ENCODE assay signal across 9 cellular contexts in genomic region chr3:83523470-83524073, GRCh38.
A peak's percentile ranks its signal among the peaks of the same experiment; 100 is the strongest.
DNase-seq lines count a peak whose midpoint lies in the region; ATAC-seq and TF ChIP-seq lines count a peak whose summit lies in the region.
"Had no signal": no experiment of that assay in that cellular context is flagged by ENCODE, and none has a peak within 500 bp of the region (broad histone marks: within the 10 kb centered on the region; RNA-seq: fewer than 3 reads in every experiment).

No MANE protein-coding gene starts in this region.

- CTCF ChIA-PET in WTC11 (lab: Charles Lee) = no interaction called here

- DNase-seq in activated naive CD8-positive, alpha-beta T cell treated with anti-CD3 and anti-CD28 coated beads for 36 hours = peak; percentile 1
- no peak for DNase-seq in activated naive CD8-positive, alpha-beta T cell treated with anti-CD3 and anti-CD28 coated beads, Interleukin-2, amount 50 U/mL, for 24 hours
- DNase-seq in NCI-H2029 treated with DMSO at 0.1 percent for 48 hours (lab: John Stamatoyannopoulos, UW) (peak; percentile 48), WTC11 (ENCODE audit: low spot score) (peak; percentile 72), iPS DF 19.7 (ENCODE audit: low read depth, low spot score) (peak; percentile 76), mesenteric fat pad (ENCODE audit: low spot score) (no peak)
- no peak for DNase-seq in activated CD4-positive, CD25-positive, alpha-beta regulatory T cell treated with anti-CD3 and anti-CD28 coated beads, Interleukin-2, amount 50 U/mL, for 72 hours

- H3K4me1 Mint-ChIP-seq in activated naive CD8-positive, alpha-beta T cell treated with anti-CD3 and anti-CD28 coated beads for 36 hours = no peaks in the 10 kb centered on the region
- H3K4me1 Mint-ChIP-seq in activated naive CD8-positive, alpha-beta T cell treated with anti-CD3 and anti-CD28 coated beads, Interleukin-2, amount 50 U/mL, for 24 hours = no peaks in the 10 kb centered on the region
- H3K4me1 Mint-ChIP-seq in WTC11 = peaks cover 2% of the 10 kb centered on the region; the same call in 1 of the 2 replicates
- H3K4me1 Mint-ChIP-seq: activated naive CD4-positive, alpha-beta T cell treated with anti-CD3 and anti-CD28 coated beads, Interleukin-2, amount 50 U/mL, for 24 hours had no signal

- POLR2A ChIA-PET in WTC11 (lab: Charles Lee) = no interaction called here

- no peak for ATAC-seq in activated naive CD8-positive, alpha-beta T cell treated with anti-CD3 and anti-CD28 coated beads, Interleukin-2, amount 50 U/mL, for 24 hours
- ATAC-seq in HG03039 (IDR thresholded peaks at IDR 0.05; ENCODE audit: unreplicated experiment) (peak; percentile 81), WTC11 (peak; percentile 99)

- no peaks in the 10 kb centered on the region for H3K36me3 Mint-ChIP-seq in activated naive CD8-positive, alpha-beta T cell treated with anti-CD3 and anti-CD28 coated beads for 36 hours
- H3K36me3 Mint-ChIP-seq in activated naive CD8-positive, alpha-beta T cell treated with anti-CD3 and anti-CD28 coated beads, Interleukin-2, amount 50 U/mL, for 24 hours (ENCODE audit: low read depth) = no peaks in the 10 kb centered on the region
- no peaks in the 10 kb centered on the region for H3K36me3 Mint-ChIP-seq in WTC11
- H3K36me3 Mint-ChIP-seq: activated naive CD4-positive, alpha-beta T cell treated with anti-CD3 and anti-CD28 coated beads, Interleukin-2, amount 50 U/mL, for 24 hours had no signal

- no peak overlapping the region for H3K4me3 Mint-ChIP-seq in activated naive CD8-positive, alpha-beta T cell treated with anti-CD3 and anti-CD28 coated beads for 36 hours
- H3K4me3 Mint-ChIP-seq in activated naive CD8-positive, alpha-beta T cell treated with anti-CD3 and anti-CD28 coated beads, Interleukin-2, amount 50 U/mL, for 24 hours = no peak overlapping the region
- H3K4me3 Mint-ChIP-seq in WTC11 = no peak overlapping the region
- H3K4me3 Mint-ChIP-seq: activated naive CD4-positive, alpha-beta T cell treated with anti-CD3 and anti-CD28 coated beads, Interleukin-2, amount 50 U/mL, for 24 hours had no signal

- no peak; the same call in none of the 2 replicates for TF ChIP-seq CTCF in WTC11 (IDR thresholded peaks at IDR 0.05)

- no peak overlapping the region for H3K27ac Mint-ChIP-seq in activated naive CD8-positive, alpha-beta T cell treated with anti-CD3 and anti-CD28 coated beads for 36 hours
- no peak overlapping the region for H3K27ac Mint-ChIP-seq in activated naive CD8-positive, alpha-beta T cell treated with anti-CD3 and anti-CD28 coated beads, Interleukin-2, amount 50 U/mL, for 24 hours
- no peak overlapping the region for H3K27ac Mint-ChIP-seq in WTC11
- H3K27ac Mint-ChIP-seq: activated naive CD4-positive, alpha-beta T cell treated with anti-CD3 and anti-CD28 coated beads, Interleukin-2, amount 50 U/mL, for 24 hours had no signal

- no peaks in the 10 kb centered on the region for H3K27me3 Mint-ChIP-seq in activated naive CD8-positive, alpha-beta T cell treated with anti-CD3 and anti-CD28 coated beads for 36 hours
- no peaks in the 10 kb centered on the region for H3K27me3 Mint-ChIP-seq in activated naive CD8-positive, alpha-beta T cell treated with anti-CD3 and anti-CD28 coated beads, Interleukin-2, amount 50 U/mL, for 24 hours
- H3K27me3 Mint-ChIP-seq in WTC11 (ENCODE audit: low read depth) = no peaks in the 10 kb centered on the region
- H3K27me3 Mint-ChIP-seq: activated naive CD4-positive, alpha-beta T cell treated with anti-CD3 and anti-CD28 coated beads, Interleukin-2, amount 50 U/mL, for 24 hours had no signal

- H3K9me3 Mint-ChIP-seq in activated naive CD8-positive, alpha-beta T cell treated with anti-CD3 and anti-CD28 coated beads for 36 hours = peaks cover 3% of the 10 kb centered on the region
- H3K9me3 Mint-ChIP-seq in activated naive CD8-positive, alpha-beta T cell treated with anti-CD3 and anti-CD28 coated beads, Interleukin-2, amount 50 U/mL, for 24 hours = no peaks in the 10 kb centered on the region
- H3K9me3 Mint-ChIP-seq in WTC11 = no peaks in the 10 kb centered on the region
- H3K9me3 Mint-ChIP-seq: activated naive CD4-positive, alpha-beta T cell treated with anti-CD3 and anti-CD28 coated beads, Interleukin-2, amount 50 U/mL, for 24 hours had no signal

TF ChIP-seq in WTC11, 78 proteins besides CTCF, POLR2A, EP300 and RAD21:
- TF ChIP-seq RELA (CRISPR knock-in tag; IDR thresholded peaks at IDR 0.05; ENCODE audit: borderline replicate concordance) (no peak), USF2 (CRISPR knock-in tag; IDR thresholded peaks at IDR 0.05) (peak; percentile 22; the same call in 1 of the 2 replicates)

Comparison
In these comparisons a context has a peak if more than half of its experiments do, and no peak if none do; other contexts are left out.
1. DNase-seq: peak in activated naive CD8-positive, alpha-beta T cell treated with anti-CD3 and anti-CD28 coated beads for 36 hours (single experiment), NCI-H2029 treated with DMSO at 0.1 percent for 48 hours (single experiment), WTC11 (single experiment) and iPS DF 19.7 (single experiment); none in activated naive CD8-positive, alpha-beta T cell treated with anti-CD3 and anti-CD28 coated beads, Interleukin-2, amount 50 U/mL, for 24 hours (single experiment), mesenteric fat pad (single experiment) and activated CD4-positive, CD25-positive, alpha-beta regulatory T cell treated with anti-CD3 and anti-CD28 coated beads, Interleukin-2, amount 50 U/mL, for 72 hours (single experiment).